In the genomic region with DNA sequence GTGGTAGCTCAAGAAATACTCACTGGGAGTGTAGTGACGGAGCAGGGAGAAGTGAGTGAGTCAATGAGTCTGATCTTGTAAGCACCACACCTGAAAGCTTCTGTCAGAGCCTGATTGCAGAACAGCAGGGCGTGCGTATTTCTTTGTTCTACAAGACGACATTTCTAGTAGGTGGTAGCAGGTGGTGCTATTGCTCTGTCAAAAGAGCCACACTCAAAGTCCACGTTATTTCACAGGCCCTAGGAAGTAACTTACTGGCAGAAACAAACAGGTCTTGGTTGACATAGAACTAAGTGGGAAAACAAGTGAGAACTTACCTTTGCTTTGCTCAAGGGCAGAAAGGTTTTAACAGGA, we compare ENCODE assay signal across 1 cellular context.
TF ChIP-seq lines count a peak whose summit lies in the region.

No MANE protein-coding gene starts in this region.

TF ChIP-seq in HepG2, 621 proteins besides CTCF, POLR2A, EP300 and RAD21 (continues in another document):
- no peak for TF ChIP-seq GABPB1 (CRISPR knock-in tag; IDR thresholded peaks at IDR 0.05)
- TF ChIP-seq ZNF678 (CRISPR knock-in tag; IDR thresholded peaks at IDR 0.05), result no peak
- TF ChIP-seq ZMYM4 (CRISPR knock-in tag; IDR thresholded peaks at IDR 0.05), result peak; percentile 31; the same call in 1 of the 2 replicates
- TF ChIP-seq NFE2 (CRISPR knock-in tag; IDR thresholded peaks at IDR 0.05), result no peak
- no peak for TF ChIP-seq BORCS8-MEF2B (CRISPR knock-in tag; IDR thresholded peaks at IDR 0.05)
- TF ChIP-seq ZNF451 (CRISPR knock-in tag; IDR thresholded peaks at IDR 0.05), result no peak
- TF ChIP-seq NCOA1 (CRISPR knock-in tag; IDR thresholded peaks at IDR 0.05), result no peak
- TF ChIP-seq NFIC (IDR thresholded peaks at IDR 0.05; ENCODE audit: low read length), result no peak
- no peak for TF ChIP-seq ZNF597 (CRISPR knock-in tag; IDR thresholded peaks at IDR 0.05)
- no peak for TF ChIP-seq CHCHD3 (CRISPR knock-in tag; IDR thresholded peaks at IDR 0.05)
- TF ChIP-seq IRF2 (CRISPR knock-in tag; IDR thresholded peaks at IDR 0.05), result 0 out of 2 replicates have a peak, but pooled peaks have one; percentile 21
- no peak for TF ChIP-seq KDM5A (IDR thresholded peaks at IDR 0.05; ENCODE audit: borderline replicate concordance, low read length)
- TF ChIP-seq ZNF563 (CRISPR knock-in tag; IDR thresholded peaks at IDR 0.05), result no peak
- TF ChIP-seq ZNF124 (CRISPR knock-in tag; IDR thresholded peaks at IDR 0.05), result no peak
- TF ChIP-seq AGO2 (optimal IDR thresholded peaks at IDR 0.05; ENCODE audit: low read depth, low read length), result no peak
- TF ChIP-seq ZNF713 (CRISPR knock-in tag; IDR thresholded peaks at IDR 0.05), result no peak
- TF ChIP-seq, protein P1, sequence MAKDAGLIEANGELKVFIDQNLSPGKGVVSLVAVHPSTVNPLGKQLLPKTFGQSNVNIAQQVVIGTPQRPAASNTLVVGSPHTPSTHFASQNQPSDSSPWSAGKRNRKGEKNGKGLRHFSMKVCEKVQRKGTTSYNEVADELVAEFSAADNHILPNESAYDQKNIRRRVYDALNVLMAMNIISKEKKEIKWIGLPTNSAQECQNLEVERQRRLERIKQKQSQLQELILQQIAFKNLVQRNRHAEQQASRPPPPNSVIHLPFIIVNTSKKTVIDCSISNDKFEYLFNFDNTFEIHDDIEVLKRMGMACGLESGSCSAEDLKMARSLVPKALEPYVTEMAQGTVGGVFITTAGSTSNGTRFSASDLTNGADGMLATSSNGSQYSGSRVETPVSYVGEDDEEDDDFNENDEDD (CRISPR knock-in tag; IDR thresholded peaks at IDR 0.05; ENCODE audit: borderline replicate concordance), result no peak
- TF ChIP-seq, protein P2, sequence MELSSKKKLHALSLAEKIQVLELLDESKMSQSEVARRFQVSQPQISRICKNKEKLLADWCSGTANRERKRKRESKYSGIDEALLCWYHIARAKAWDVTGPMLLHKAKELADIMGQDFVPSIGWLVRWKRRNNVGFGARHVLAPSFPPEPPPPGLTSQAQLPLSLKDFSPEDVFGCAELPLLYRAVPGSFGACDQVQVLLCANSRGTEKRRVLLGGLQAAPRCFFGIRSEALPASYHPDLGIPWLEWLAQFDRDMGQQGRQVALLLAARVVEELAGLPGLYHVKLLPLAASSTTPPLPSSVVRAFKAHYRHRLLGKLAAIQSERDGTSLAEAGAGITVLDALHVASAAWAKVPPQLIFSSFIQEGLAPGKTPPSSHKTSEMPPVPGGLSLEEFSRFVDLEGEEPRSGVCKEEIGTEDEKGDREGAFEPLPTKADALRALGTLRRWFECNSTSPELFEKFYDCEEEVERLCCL (CRISPR knock-in tag; IDR thresholded peaks at IDR 0.05; ENCODE audit: borderline replicate concordance), result no peak
- no peak for TF ChIP-seq SIX4 (CRISPR knock-in tag; IDR thresholded peaks at IDR 0.05)
- TF ChIP-seq, protein P3, sequence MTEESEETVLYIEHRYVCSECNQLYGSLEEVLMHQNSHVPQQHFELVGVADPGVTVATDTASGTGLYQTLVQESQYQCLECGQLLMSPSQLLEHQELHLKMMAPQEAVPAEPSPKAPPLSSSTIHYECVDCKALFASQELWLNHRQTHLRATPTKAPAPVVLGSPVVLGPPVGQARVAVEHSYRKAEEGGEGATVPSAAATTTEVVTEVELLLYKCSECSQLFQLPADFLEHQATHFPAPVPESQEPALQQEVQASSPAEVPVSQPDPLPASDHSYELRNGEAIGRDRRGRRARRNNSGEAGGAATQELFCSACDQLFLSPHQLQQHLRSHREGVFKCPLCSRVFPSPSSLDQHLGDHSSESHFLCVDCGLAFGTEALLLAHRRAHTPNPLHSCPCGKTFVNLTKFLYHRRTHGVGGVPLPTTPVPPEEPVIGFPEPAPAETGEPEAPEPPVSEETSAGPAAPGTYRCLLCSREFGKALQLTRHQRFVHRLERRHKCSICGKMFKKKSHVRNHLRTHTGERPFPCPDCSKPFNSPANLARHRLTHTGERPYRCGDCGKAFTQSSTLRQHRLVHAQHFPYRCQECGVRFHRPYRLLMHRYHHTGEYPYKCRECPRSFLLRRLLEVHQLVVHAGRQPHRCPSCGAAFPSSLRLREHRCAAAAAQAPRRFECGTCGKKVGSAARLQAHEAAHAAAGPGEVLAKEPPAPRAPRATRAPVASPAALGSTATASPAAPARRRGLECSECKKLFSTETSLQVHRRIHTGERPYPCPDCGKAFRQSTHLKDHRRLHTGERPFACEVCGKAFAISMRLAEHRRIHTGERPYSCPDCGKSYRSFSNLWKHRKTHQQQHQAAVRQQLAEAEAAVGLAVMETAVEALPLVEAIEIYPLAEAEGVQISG (CRISPR knock-in tag; IDR thresholded peaks at IDR 0.05), result no peak
- TF ChIP-seq CBX2 (IDR thresholded peaks at IDR 0.05; ENCODE audit: low read depth, low read length), result no peak
- no peak for TF ChIP-seq CBX2 (CRISPR knock-in tag; IDR thresholded peaks at IDR 0.05; ENCODE audit: low read depth)
- no peak for TF ChIP-seq ZBTB8A (CRISPR knock-in tag; IDR thresholded peaks at IDR 0.05; ENCODE audit: borderline replicate concordance, low read depth)
- TF ChIP-seq EHMT2 (IDR thresholded peaks at IDR 0.05; ENCODE audit: borderline replicate concordance, low read depth, low read length), result no peak
- TF ChIP-seq ZNF768 (CRISPR knock-in tag; IDR thresholded peaks at IDR 0.05), result no peak
- TF ChIP-seq, protein P4, sequence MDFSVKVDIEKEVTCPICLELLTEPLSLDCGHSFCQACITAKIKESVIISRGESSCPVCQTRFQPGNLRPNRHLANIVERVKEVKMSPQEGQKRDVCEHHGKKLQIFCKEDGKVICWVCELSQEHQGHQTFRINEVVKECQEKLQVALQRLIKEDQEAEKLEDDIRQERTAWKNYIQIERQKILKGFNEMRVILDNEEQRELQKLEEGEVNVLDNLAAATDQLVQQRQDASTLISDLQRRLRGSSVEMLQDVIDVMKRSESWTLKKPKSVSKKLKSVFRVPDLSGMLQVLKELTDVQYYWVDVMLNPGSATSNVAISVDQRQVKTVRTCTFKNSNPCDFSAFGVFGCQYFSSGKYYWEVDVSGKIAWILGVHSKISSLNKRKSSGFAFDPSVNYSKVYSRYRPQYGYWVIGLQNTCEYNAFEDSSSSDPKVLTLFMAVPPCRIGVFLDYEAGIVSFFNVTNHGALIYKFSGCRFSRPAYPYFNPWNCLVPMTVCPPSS (IDR thresholded peaks at IDR 0.05), result no peak
- TF ChIP-seq ZNF281 (CRISPR knock-in tag; IDR thresholded peaks at IDR 0.05; ENCODE audit: borderline replicate concordance), result no peak
- no peak for TF ChIP-seq HIVEP1 (CRISPR knock-in tag; IDR thresholded peaks at IDR 0.05)
- no peak for TF ChIP-seq ZNF430 (CRISPR knock-in tag; IDR thresholded peaks at IDR 0.05)
- no peak for TF ChIP-seq ARNTL (CRISPR knock-in tag; IDR thresholded peaks at IDR 0.05)
- no peak for TF ChIP-seq ZBED4 (CRISPR knock-in tag; IDR thresholded peaks at IDR 0.05; ENCODE audit: borderline replicate concordance)
- no peak for TF ChIP-seq ZBTB1 (CRISPR knock-in tag; IDR thresholded peaks at IDR 0.05; ENCODE audit: borderline replicate concordance)
- no peak for TF ChIP-seq JDP2 (CRISPR knock-in tag; IDR thresholded peaks at IDR 0.05; ENCODE audit: borderline replicate concordance)
- no peak for TF ChIP-seq ZNF605 (CRISPR knock-in tag; IDR thresholded peaks at IDR 0.05)
- TF ChIP-seq, protein P5, sequence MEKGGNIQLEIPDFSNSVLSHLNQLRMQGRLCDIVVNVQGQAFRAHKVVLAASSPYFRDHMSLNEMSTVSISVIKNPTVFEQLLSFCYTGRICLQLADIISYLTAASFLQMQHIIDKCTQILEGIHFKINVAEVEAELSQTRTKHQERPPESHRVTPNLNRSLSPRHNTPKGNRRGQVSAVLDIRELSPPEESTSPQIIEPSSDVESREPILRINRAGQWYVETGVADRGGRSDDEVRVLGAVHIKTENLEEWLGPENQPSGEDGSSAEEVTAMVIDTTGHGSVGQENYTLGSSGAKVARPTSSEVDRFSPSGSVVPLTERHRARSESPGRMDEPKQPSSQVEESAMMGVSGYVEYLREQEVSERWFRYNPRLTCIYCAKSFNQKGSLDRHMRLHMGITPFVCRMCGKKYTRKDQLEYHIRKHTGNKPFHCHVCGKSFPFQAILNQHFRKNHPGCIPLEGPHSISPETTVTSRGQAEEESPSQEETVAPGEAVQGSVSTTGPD (CRISPR knock-in tag; IDR thresholded peaks at IDR 0.05), result no peak
- no peak for TF ChIP-seq MIER3 (CRISPR knock-in tag; IDR thresholded peaks at IDR 0.05; ENCODE audit: borderline replicate concordance)
